ENCODE assay signal across 1 cellular context in genomic region chr12:54991161-54991991, GRCh38.
TF ChIP-seq lines count a peak whose summit lies in the region.

No MANE protein-coding gene starts in this region.

TF ChIP-seq in IMR-90, 13 proteins besides CTCF, POLR2A, EP300 and RAD21 (continued from another document):
- TF ChIP-seq USF2 (IDR thresholded peaks at IDR 0.05; ENCODE audit: low read depth, low read length) (no peak), MXI1 (IDR thresholded peaks at IDR 0.05; ENCODE audit: borderline replicate concordance, low read depth, low read length) (no peak), RCOR1 (IDR thresholded peaks at IDR 0.05; ENCODE audit: insufficient replicate concordance, low read length) (no peak), CEBPB (IDR thresholded peaks at IDR 0.05; ENCODE audit: low read depth, low read length) (no peak), FOS (IDR thresholded peaks at IDR 0.05; ENCODE audit: low read depth, low read length) (no peak), MAZ (IDR thresholded peaks at IDR 0.05; ENCODE audit: borderline replicate concordance, low read depth, low read length) (no peak), MAFK (IDR thresholded peaks at IDR 0.05; ENCODE audit: low read depth, low read length) (no peak), NFE2L2 (IDR thresholded peaks at IDR 0.05; ENCODE audit: low read depth, low read length) (no peak)
